ENCODE assay signal across 23 cellular contexts in genomic region chr6:79404261-79404660, GRCh38.
"Had no signal": no experiment of that assay in that cellular context is flagged by ENCODE, and none has a peak within 500 bp of the region (broad histone marks: within the 10 kb centered on the region; RNA-seq: fewer than 3 reads in every experiment).

No MANE protein-coding gene starts in this region.

- H3K27me3 ChIP-seq: brain microvascular endothelial cell, gastroesophageal sphincter, right atrium auricular region had no signal

- H3K36me3 ChIP-seq: brain microvascular endothelial cell, gastroesophageal sphincter, lower lobe of right lung, prostate gland, right atrium auricular region had no signal

- H3K9me3 ChIP-seq: gastroesophageal sphincter, lower lobe of right lung, prostate gland had no signal

- H3K4me1 ChIP-seq: gastroesophageal sphincter, lower lobe of right lung, prostate gland, right atrium auricular region had no signal

- H3K9me3 Mint-ChIP-seq: activated CD4-positive, alpha-beta T cell treated with anti-CD3 and anti-CD28 coated beads, Interleukin-2, amount 10 ng/mL, durations not matched to agents 24 days and 14 days; activated CD8-positive, alpha-beta T cell treated with anti-CD3 and anti-CD28 coated beads for 36 hours; activated naive CD4-positive, alpha-beta T cell treated with anti-CD3 and anti-CD28 coated beads for 36 hours; activated naive CD8-positive, alpha-beta T cell treated with anti-CD3 and anti-CD28 coated beads, Interleukin-2, amount 50 U/mL, for 24 hours; stimulated activated naive CD8-positive, alpha-beta T cell treated with anti-CD3 and anti-CD28 coated beads, Interleukin-15, amount 100 ng/mL, for 72 hours; T-cell had no signal

- H3K27ac Mint-ChIP-seq: activated CD4-positive, alpha-beta T cell treated with anti-CD3 and anti-CD28 coated beads, Interleukin-2, amount 10 ng/mL, durations not matched to agents 24 days and 14 days; activated CD8-positive, alpha-beta T cell treated with anti-CD3 and anti-CD28 coated beads for 36 hours; activated naive CD4-positive, alpha-beta T cell treated with anti-CD3 and anti-CD28 coated beads for 36 hours; activated naive CD8-positive, alpha-beta T cell treated with anti-CD3 and anti-CD28 coated beads, Interleukin-2, amount 50 U/mL, for 24 hours; nephron progenitor cell; stimulated activated naive CD8-positive, alpha-beta T cell treated with anti-CD3 and anti-CD28 coated beads, Interleukin-15, amount 100 ng/mL, for 72 hours; T-cell had no signal

- H3K4me3 Mint-ChIP-seq: activated CD4-positive, alpha-beta T cell treated with anti-CD3 and anti-CD28 coated beads, Interleukin-2, amount 10 ng/mL, durations not matched to agents 24 days and 14 days; activated CD8-positive, alpha-beta T cell treated with anti-CD3 and anti-CD28 coated beads for 36 hours; activated naive CD4-positive, alpha-beta T cell treated with anti-CD3 and anti-CD28 coated beads for 36 hours; activated naive CD8-positive, alpha-beta T cell treated with anti-CD3 and anti-CD28 coated beads, Interleukin-2, amount 50 U/mL, for 24 hours; nephron progenitor cell; stimulated activated naive CD8-positive, alpha-beta T cell treated with anti-CD3 and anti-CD28 coated beads, Interleukin-15, amount 100 ng/mL, for 72 hours; T-cell had no signal

- ATAC-seq: activated CD8-positive, alpha-beta T cell treated with anti-CD3 and anti-CD28 coated beads for 36 hours; activated naive CD8-positive, alpha-beta T cell treated with anti-CD3 and anti-CD28 coated beads, Interleukin-2, amount 50 U/mL, for 24 hours; esophagus mucosa; gastroesophageal sphincter; left cardiac atrium; lower lobe of right lung; stimulated activated naive CD8-positive, alpha-beta T cell treated with anti-CD3 and anti-CD28 coated beads, Interleukin-15, amount 100 ng/mL, for 72 hours; T-cell had no signal

- H3K4me3 ChIP-seq: coronary artery, gastroesophageal sphincter, lower lobe of right lung, prostate gland, right atrium auricular region had no signal

- H3K4me1 Mint-ChIP-seq: activated CD4-positive, alpha-beta T cell treated with anti-CD3 and anti-CD28 coated beads, Interleukin-2, amount 10 ng/mL, durations not matched to agents 24 days and 14 days; activated naive CD8-positive, alpha-beta T cell treated with anti-CD3 and anti-CD28 coated beads, Interleukin-2, amount 50 U/mL, for 24 hours; nephron progenitor cell; stimulated activated naive CD8-positive, alpha-beta T cell treated with anti-CD3 and anti-CD28 coated beads, Interleukin-15, amount 100 ng/mL, for 72 hours; T-cell had no signal

- H3K36me3 Mint-ChIP-seq: T-cell had no signal

- DNase-seq: activated CD4-positive, alpha-beta T cell treated with anti-CD3 and anti-CD28 coated beads, Interleukin-2, amount 10 ng/mL, durations not matched to agents 24 days and 14 days; activated CD4-positive, CD25-positive, alpha-beta regulatory T cell; activated CD8-positive, alpha-beta T cell treated with anti-CD3 and anti-CD28 coated beads for 36 hours; activated naive CD4-positive, alpha-beta T cell treated with anti-CD3 and anti-CD28 coated beads for 36 hours; activated naive CD8-positive, alpha-beta T cell treated with anti-CD3 and anti-CD28 coated beads, Interleukin-2, amount 50 U/mL, for 24 hours; activated T-cell treated with anti-CD3 and anti-CD28 coated beads, Interleukin-2, amount 50 U/mL, for 1 hour; anterior cingulate cortex; brain microvascular endothelial cell; central memory CD4-positive, alpha-beta T cell; left cardiac atrium; lower lobe of right lung; midbrain; nephron progenitor cell; stimulated activated CD4-positive, alpha-beta T cell treated with anti-CD3 and anti-CD28 coated beads, Interleukin-12 subunit alpha, Interleukin-12 subunit beta, amount 100 ng/mL, for 4 hours; stimulated activated CD4-positive, alpha-beta T cell treated with anti-CD3 and anti-CD28 coated beads, Interleukin-1b, Interleukin-23, amount 100 ng/mL, for 48 hours; stimulated activated naive CD8-positive, alpha-beta T cell treated with anti-CD3 and anti-CD28 coated beads, Interleukin-15, amount 100 ng/mL, for 72 hours; T-cell; trophoblast cell had no signal

- H3K27ac ChIP-seq: brain microvascular endothelial cell, coronary artery, gastroesophageal sphincter, lower lobe of right lung, prostate gland, right atrium auricular region had no signal
